In genomic region chr1:94061513-94062443, GRCh38 we compare ENCODE assay signal across 8 cellular contexts. TPM values are rescaled to one million over a fixed set of nuclear protein-coding genes. Genes with fewer than 3 reads are reported as not detected.
DNase-seq lines count a peak whose midpoint lies in the region; ATAC-seq and TF ChIP-seq lines count a peak whose summit lies in the region.

No MANE protein-coding gene starts in this region.

- H3K27me3 ChIP-seq in CD8-positive, alpha-beta T cell (ENCODE audit: insufficient read depth, low read length): no peaks in the 10 kb centered on the region
- no peaks in the 10 kb centered on the region for H3K27me3 ChIP-seq in parathyroid adenoma (ENCODE audit: control insufficient read depth, insufficient read depth, low read length)

- H3K4me3 ChIP-seq in CD8-positive, alpha-beta T cell (ENCODE audit: low read depth, low read length): no peak overlapping the region
- no peak overlapping the region for H3K4me3 ChIP-seq in parathyroid adenoma (ENCODE audit: low read depth, low read length)

- no peaks in the 10 kb centered on the region for H3K9me3 ChIP-seq in CD8-positive, alpha-beta T cell (ENCODE audit: low read length)
- H3K9me3 ChIP-seq in parathyroid adenoma (ENCODE audit: control insufficient read depth, low read length): no peaks in the 10 kb centered on the region

- H3K27ac ChIP-seq in CD8-positive, alpha-beta T cell (ENCODE audit: low read depth, low read length): no peak overlapping the region
- H3K27ac ChIP-seq in parathyroid adenoma: no peak overlapping the region

- H3K4me1 Mint-ChIP-seq in CD8-positive, alpha-beta T cell (ENCODE audit: low read depth): no peaks in the 10 kb centered on the region

- no peak overlapping the region for H3K4me2 ChIP-seq in parathyroid adenoma (ENCODE audit: low read length)

- H3K27me3 Mint-ChIP-seq in CD8-positive, alpha-beta T cell (ENCODE audit: low read depth): peaks cover 12% of the 10 kb centered on the region

- peak; percentile 50 for TF ChIP-seq CTCF in CD8-positive, alpha-beta T cell (IDR thresholded peaks at IDR 0.05)
- TF ChIP-seq CTCF in parathyroid adenoma (IDR thresholded peaks at IDR 0.05): peak; percentile 81

- H3K36me3 ChIP-seq in CD8-positive, alpha-beta T cell (ENCODE audit: insufficient read depth, low read length): no peaks in the 10 kb centered on the region
- no peaks in the 10 kb centered on the region for H3K36me3 ChIP-seq in parathyroid adenoma (ENCODE audit: control insufficient read depth, insufficient read depth, low read length)

- CTCF ChIA-PET in CD8-positive, alpha-beta T cell (lab: Charles Lee): interaction anchor here (0.9 to 1.5 kb wide), 10 partner anchors 9 to 744 kb away, joined by 3 to 10 read pairs (median 3); no protein-coding TSS in a partner anchor

- no peak for ATAC-seq in CD8-positive, alpha-beta T cell
- ATAC-seq in GM18907 (IDR thresholded peaks at IDR 0.05; ENCODE audit: unreplicated experiment) (peak; percentile 87), HG03097 (IDR thresholded peaks at IDR 0.05; ENCODE audit: low FRiP score, unreplicated experiment) (peak; percentile 64)

- H3K4me3 Mint-ChIP-seq in CD8-positive, alpha-beta T cell: no peak overlapping the region

- H3K36me3 Mint-ChIP-seq in CD8-positive, alpha-beta T cell: no peaks in the 10 kb centered on the region

- POLR2A ChIA-PET in CD8-positive, alpha-beta T cell (lab: Charles Lee): no interaction called here

- H3K9ac ChIP-seq in parathyroid adenoma: no peak overlapping the region

- H3K27ac Mint-ChIP-seq in CD8-positive, alpha-beta T cell: no peak overlapping the region

- peak in 2 of 7 experiments; percentile 21 for DNase-seq in CD8-positive, alpha-beta T cell
- peak; percentile 54 for DNase-seq in NCI-H345 (lab: John Stamatoyannopoulos, UW)
- DNase-seq in activated T-cell treated with anti-CD3 and anti-CD28 coated beads for 48 hours (ENCODE audit: low read depth): peak; percentile 8
- DNase-seq in germinal center (ENCODE audit: low spot score): peak; percentile 64
- no peak for DNase-seq in mesenteric fat pad (ENCODE audit: low spot score)

- intact Hi-C loops in CD8-positive, alpha-beta T cell (cut with DNase I, micrococcal nuclease): loop anchor here (1.0 to 5.0 kb wide), 4 partner anchors 275 to 746 kb away; no protein-coding TSS in a partner anchor

- H3K9me3 Mint-ChIP-seq in CD8-positive, alpha-beta T cell: no peaks in the 10 kb centered on the region

- no peaks in the 10 kb centered on the region for H3K4me1 ChIP-seq in CD8-positive, alpha-beta T cell (ENCODE audit: insufficient read depth, low read length)
- peaks cover 7% of the 10 kb centered on the region for H3K4me1 ChIP-seq in parathyroid adenoma

- peak overlapping the region; percentile 38 for H2AFZ ChIP-seq in parathyroid adenoma

- no peaks in the 10 kb centered on the region for H3K79me2 ChIP-seq in parathyroid adenoma

RNA-seq across cellular contexts. Expression of gene ABCA4, which starts 59.2 kb away (rescaled TPM):
- total RNA-seq in CD8-positive, alpha-beta T cell: not detected
- total RNA-seq in mesenteric fat pad: 1.3 TPM
